ENCODE assay signal across 1 cellular context in genomic region chr5:167261309-167262100, GRCh38.
TF ChIP-seq lines count a peak whose summit lies in the region.

No MANE protein-coding gene starts in this region.

TF ChIP-seq in GM23338, 12 proteins besides CTCF, POLR2A, EP300 and RAD21 (continued from another document):
- no peak for TF ChIP-seq ZNF462 (CRISPR knock-in tag; IDR thresholded peaks at IDR 0.05)
- TF ChIP-seq POLR2AphosphoS5 (IDR thresholded peaks at IDR 0.05; ENCODE audit: low read depth), result no peak
- TF ChIP-seq EZH2 (IDR thresholded peaks at IDR 0.05; ENCODE audit: low read depth, unreplicated experiment), result no peak
- TF ChIP-seq NANOG (IDR thresholded peaks at IDR 0.05; ENCODE audit: borderline replicate concordance), result no peak
- no peak for TF ChIP-seq EZH2phosphoT487 (IDR thresholded peaks at IDR 0.05; ENCODE audit: unreplicated experiment)
- TF ChIP-seq ETS1 (IDR thresholded peaks at IDR 0.05), result no peak
- TF ChIP-seq CREB1 (CRISPR knock-in tag; IDR thresholded peaks at IDR 0.05; ENCODE audit: low read depth), result no peak
